Comparison of ENCODE assay signal across 12 cellular contexts in genomic region chr19:35577918-35578317, GRCh38. TPM values are rescaled to one million over a fixed set of nuclear protein-coding genes. Genes with fewer than 3 reads are reported as not detected.
"Had no signal": no experiment of that assay in that cellular context is flagged by ENCODE, and none has a peak within 500 bp of the region (broad histone marks: within the 10 kb centered on the region; RNA-seq: fewer than 3 reads in every experiment).

No MANE protein-coding gene starts in this region.

- H3K4me3 ChIP-seq: GM23248, GM23338, HAP-1 had no signal

- H3K4me2 ChIP-seq: GM23338 had no signal

- H3K9ac ChIP-seq: GM23248 had no signal

- H3K36me3 ChIP-seq: HAP-1 had no signal

- FAIRE-seq: H1, H54 had no signal

- H3K4me1 ChIP-seq: HAP-1 had no signal

- H2AFZ ChIP-seq: GM23248, GM23338 had no signal

- ATAC-seq: GM23338, HCT116 had no signal

- H3K27ac ChIP-seq: GM23248 had no signal

- DNase-seq: GM23248, GOT3, H7, H9, HCEC 1CT, HFFc6 had no signal

RNA-seq across cellular contexts. Expression of gene PMIS2, which starts 8.1 kb away (rescaled TPM):
- total RNA-seq: GM23248, GM23338, H1, H4, H7, H9, HFFc6 had no signal
- polyA plus RNA-seq: GM23248, GM23338, H1 had no signal

RNA-seq across cellular contexts. Expression of gene ATP4A, which starts 14.5 kb away (rescaled TPM):
- total RNA-seq: GM23248, H4, HFFc6 had no signal
- polyA plus RNA-seq: GM23248 had no signal

RNA-seq across cellular contexts. Expression of gene GAPDHS, which starts 44.7 kb away (rescaled TPM):
- total RNA-seq: GM23248, GM23338, H1, H4, H9, HFFc6 had no signal
- polyA plus RNA-seq: GM23248, GM23338 had no signal
